In genomic region chr5:147935032-147935431, GRCh38 we compare ENCODE assay signal across 9 cellular contexts. TPM values are rescaled to one million over a fixed set of nuclear protein-coding genes. Genes with fewer than 3 reads are reported as not detected.
DNase-seq lines count a peak whose midpoint lies in the region; ATAC-seq and TF ChIP-seq lines count a peak whose summit lies in the region.
"Had no signal": no experiment of that assay in that cellular context is flagged by ENCODE, and none has a peak within 500 bp of the region (broad histone marks: within the 10 kb centered on the region; RNA-seq: fewer than 3 reads in every experiment).

No MANE protein-coding gene starts in this region.

- no peak overlapping the region for H3K4me3 ChIP-seq in epithelial cell of esophagus (ENCODE audit: low read length)

- no peak overlapping the region for H3K27ac Mint-ChIP-seq in activated CD4-positive, alpha-beta memory T cell treated with anti-CD3 and anti-CD28 coated beads for 36 hours

- intact Hi-C loops in activated CD4-positive, alpha-beta memory T cell treated with anti-CD3 and anti-CD28 coated beads for 36 hours (cut with micrococcal nuclease) = no loop called here

- POLR2A ChIA-PET in activated CD4-positive, alpha-beta memory T cell treated with anti-CD3 and anti-CD28 coated beads for 36 hours (lab: Charles Lee) = no interaction called here

- H3K27me3 Mint-ChIP-seq in activated CD4-positive, alpha-beta memory T cell treated with anti-CD3 and anti-CD28 coated beads for 36 hours = no peaks in the 10 kb centered on the region

- no peak overlapping the region for H3K4me3 Mint-ChIP-seq in activated CD4-positive, alpha-beta memory T cell treated with anti-CD3 and anti-CD28 coated beads for 36 hours

- CTCF ChIA-PET in activated CD4-positive, alpha-beta memory T cell treated with anti-CD3 and anti-CD28 coated beads for 36 hours (lab: Charles Lee) = no interaction called here

- DNase-seq in NCI-H2171 treated with DMSO at 0.1 percent for 48 hours (lab: John Stamatoyannopoulos, UW) = peak; percentile 30
- DNase-seq in NCI-H2171 (lab: John Stamatoyannopoulos, UW) = no peak
- peak; percentile 66 for DNase-seq in NOMO-1 treated with DMSO at 0.1 percent for 48 hours (lab: John Stamatoyannopoulos, UW; ENCODE audit: unreplicated experiment)
- peak; percentile 85 for DNase-seq in epithelial cell of esophagus (ENCODE audit: low read depth)
- peak; percentile 51 for DNase-seq in non-pigmented ciliary epithelial cell (ENCODE audit: low read depth)
- DNase-seq in activated CD4-positive, alpha-beta memory T cell treated with anti-CD3 and anti-CD28 coated beads for 36 hours = no peak

- H3K36me3 Mint-ChIP-seq in activated CD4-positive, alpha-beta memory T cell treated with anti-CD3 and anti-CD28 coated beads for 36 hours = no peaks in the 10 kb centered on the region

- no peaks in the 10 kb centered on the region for H3K9me3 Mint-ChIP-seq in activated CD4-positive, alpha-beta memory T cell treated with anti-CD3 and anti-CD28 coated beads for 36 hours

- ATAC-seq in HG03442 (IDR thresholded peaks at IDR 0.05; ENCODE audit: unreplicated experiment) = no peak
- ATAC-seq in HG02759 (IDR thresholded peaks at IDR 0.05; ENCODE audit: unreplicated experiment) = no peak

- H3K4me1 Mint-ChIP-seq in activated CD4-positive, alpha-beta memory T cell treated with anti-CD3 and anti-CD28 coated beads for 36 hours (ENCODE audit: low read depth) = no peaks in the 10 kb centered on the region

- TF ChIP-seq CTCF in epithelial cell of esophagus (IDR thresholded peaks at IDR 0.05; ENCODE audit: insufficient read depth, low read depth, low read length, missing control alignments) = peak; percentile 60

RNA-seq across cellular contexts. Expression of gene C5orf46, which starts 28.7 kb away (rescaled TPM):
- total RNA-seq in activated CD4-positive, alpha-beta memory T cell treated with anti-CD3 and anti-CD28 coated beads for 36 hours = not detected
- total RNA-seq: T-helper 2 cell treated with Interferon-gamma antibody and Interleukin-4, amounts not matched to agents 100 ng/mL and 5 ng/mL, for 36 hours had no signal

RNA-seq across cellular contexts. Expression of gene SCGB3A2, which starts 56.5 kb away (rescaled TPM):
- total RNA-seq in activated CD4-positive, alpha-beta memory T cell treated with anti-CD3 and anti-CD28 coated beads for 36 hours = not detected
- total RNA-seq: T-helper 2 cell treated with Interferon-gamma antibody and Interleukin-4, amounts not matched to agents 100 ng/mL and 5 ng/mL, for 36 hours had no signal

Comparison
In these comparisons a context has a peak if more than half of its experiments do, and no peak if none do; other contexts are left out.
1. DNase-seq: peak in NCI-H2171 treated with DMSO at 0.1 percent for 48 hours (single experiment), NOMO-1 treated with DMSO at 0.1 percent for 48 hours (single experiment), epithelial cell of esophagus (single experiment) and non-pigmented ciliary epithelial cell (single experiment); none in NCI-H2171 (single experiment) and activated CD4-positive, alpha-beta memory T cell treated with anti-CD3 and anti-CD28 coated beads for 36 hours (single experiment).